10 cellular contexts compared by ENCODE assay signal in genomic region chr6:142884214-142885035, GRCh38.
A peak's percentile ranks its signal among the peaks of the same experiment; 100 is the strongest.
DNase-seq lines count a peak whose midpoint lies in the region; ATAC-seq and TF ChIP-seq lines count a peak whose summit lies in the region.
"Had no signal": no experiment of that assay in that cellular context is flagged by ENCODE, and none has a peak within 500 bp of the region (broad histone marks: within the 10 kb centered on the region; RNA-seq: fewer than 3 reads in every experiment).

No MANE protein-coding gene starts in this region.

- H3K4me3 ChIP-seq in right cardiac atrium (ENCODE audit: low read length) = peak overlapping the region; percentile 71

- H3K4me1 Mint-ChIP-seq in activated CD4-positive, alpha-beta T cell treated with anti-CD3 and anti-CD28 coated beads for 36 hours = peaks cover 90% of the 10 kb centered on the region
- peaks cover 87% of the 10 kb centered on the region for H3K4me1 Mint-ChIP-seq in activated CD8-positive, alpha-beta T cell treated with anti-CD3 and anti-CD28 coated beads for 36 hours (ENCODE audit: low read depth)
- H3K4me1 Mint-ChIP-seq in stimulated activated naive B cell treated with anti-CD40 and anti-IgM and Interleukin-4, amounts not matched to agents 10 μg/mL and 1 μg/mL and 100 μg/mL, for 72 hours = peaks cover 39 to 83% of the 10 kb centered on the region in 2 donors

- H3K27ac ChIP-seq in right cardiac atrium (ENCODE audit: low read length) = no peak overlapping the region

- no peaks in the 10 kb centered on the region for H3K27me3 ChIP-seq in right cardiac atrium (ENCODE audit: control insufficient read depth, insufficient read depth)

- CTCF ChIA-PET in activated CD4-positive, alpha-beta T cell treated with anti-CD3 and anti-CD28 coated beads for 36 hours (lab: Charles Lee) = interaction anchor here (0.6 to 2.6 kb wide), 12 partner anchors 12 to 446 kb away, joined by 3 to 13 read pairs (median 3); no protein-coding TSS in a partner anchor
- CTCF ChIA-PET in activated CD8-positive, alpha-beta T cell treated with anti-CD3 and anti-CD28 coated beads for 36 hours (lab: Charles Lee) = interaction anchor here (0.6 to 3.2 kb wide), 13 partner anchors 12 to 570 kb away, joined by 3 to 18 read pairs (median 3); no protein-coding TSS in a partner anchor

- H3K27ac Mint-ChIP-seq in activated CD4-positive, alpha-beta T cell treated with anti-CD3 and anti-CD28 coated beads for 36 hours = peak overlapping the region; percentile 99
- H3K27ac Mint-ChIP-seq in activated CD8-positive, alpha-beta T cell treated with anti-CD3 and anti-CD28 coated beads for 36 hours = peak overlapping the region; percentile 100
- peak overlapping the region; percentile 99 for H3K27ac Mint-ChIP-seq in stimulated activated naive B cell treated with anti-CD40 and anti-IgM and Interleukin-4, amounts not matched to agents 10 μg/mL and 1 μg/mL and 100 μg/mL, for 72 hours

- H3K4me3 Mint-ChIP-seq in activated CD4-positive, alpha-beta T cell treated with anti-CD3 and anti-CD28 coated beads for 36 hours = peak overlapping the region; percentile 76
- H3K4me3 Mint-ChIP-seq in activated CD8-positive, alpha-beta T cell treated with anti-CD3 and anti-CD28 coated beads for 36 hours = peak overlapping the region; percentile 90
- H3K4me3 Mint-ChIP-seq in stimulated activated naive B cell treated with anti-CD40 and anti-IgM and Interleukin-4, amounts not matched to agents 10 μg/mL and 1 μg/mL and 100 μg/mL, for 72 hours = peak overlapping the region; percentile 88 to 98

- no peak for DNase-seq in activated CD4-positive, alpha-beta T cell treated with anti-CD3 and anti-CD28 coated beads for 36 hours
- no peak for DNase-seq in activated CD4-positive, alpha-beta T cell treated with anti-CD3 and anti-CD28 coated beads, Interleukin-2, amount 50 U/mL, for 4 hours
- DNase-seq in activated CD8-positive, alpha-beta T cell treated with anti-CD3 and anti-CD28 coated beads for 36 hours = no peak
- DNase-seq in right cardiac atrium (no peak), medulla oblongata (ENCODE audit: extremely low spot score) (no peak), hippocampal formation (lab: John Stamatoyannopoulos, UW) (no peak)
- no peak for DNase-seq in stimulated activated naive B cell treated with anti-CD40 and anti-IgM and Interleukin-4, amounts not matched to agents 10 μg/mL and 1 μg/mL and 100 μg/mL, for 72 hours
- DNase-seq: NCI-H1436 had no signal

- ATAC-seq in activated CD4-positive, alpha-beta T cell treated with anti-CD3 and anti-CD28 coated beads for 36 hours = no peak
- ATAC-seq in activated CD8-positive, alpha-beta T cell treated with anti-CD3 and anti-CD28 coated beads for 36 hours = no peak
- ATAC-seq in right cardiac atrium (no peak), HG03196 (IDR thresholded peaks at IDR 0.05; ENCODE audit: unreplicated experiment) (no peak)
- no peak for ATAC-seq in stimulated activated naive B cell treated with anti-CD40 and anti-IgM and Interleukin-4, amounts not matched to agents 10 μg/mL and 1 μg/mL and 100 μg/mL, for 72 hours (replicated peaks)
- ATAC-seq: left lobe of liver had no signal

- TF ChIP-seq CTCF in activated CD8-positive, alpha-beta T cell treated with anti-CD3 and anti-CD28 coated beads for 36 hours (IDR thresholded peaks at IDR 0.05) = no peak

- H3K9me3 Mint-ChIP-seq in activated CD4-positive, alpha-beta T cell treated with anti-CD3 and anti-CD28 coated beads for 36 hours (ENCODE audit: low read depth) = peaks cover 4% of the 10 kb centered on the region
- peaks cover 2% of the 10 kb centered on the region for H3K9me3 Mint-ChIP-seq in activated CD8-positive, alpha-beta T cell treated with anti-CD3 and anti-CD28 coated beads for 36 hours
- no peaks in the 10 kb centered on the region for H3K9me3 Mint-ChIP-seq in stimulated activated naive B cell treated with anti-CD40 and anti-IgM and Interleukin-4, amounts not matched to agents 10 μg/mL and 1 μg/mL and 100 μg/mL, for 72 hours

- H3K9me3 ChIP-seq in right cardiac atrium (ENCODE audit: control insufficient read depth, low read length) = no peaks in the 10 kb centered on the region

- H3K4me1 ChIP-seq in right cardiac atrium (ENCODE audit: control insufficient read depth, insufficient read depth, low read length) = peaks cover 5% of the 10 kb centered on the region

- peaks cover 53% of the 10 kb centered on the region for H3K36me3 Mint-ChIP-seq in activated CD4-positive, alpha-beta T cell treated with anti-CD3 and anti-CD28 coated beads for 36 hours (ENCODE audit: low read depth)
- H3K36me3 Mint-ChIP-seq in activated CD8-positive, alpha-beta T cell treated with anti-CD3 and anti-CD28 coated beads for 36 hours (ENCODE audit: low read depth) = peaks cover 65% of the 10 kb centered on the region
- H3K36me3 Mint-ChIP-seq in stimulated activated naive B cell treated with anti-CD40 and anti-IgM and Interleukin-4, amounts not matched to agents 10 μg/mL and 1 μg/mL and 100 μg/mL, for 72 hours = peaks cover 8 to 18% of the 10 kb centered on the region in 2 donors

- 41% methylated on average over 8 of the region's 8 CpGs for WGBS in right cardiac atrium

- intact Hi-C loops in activated CD4-positive, alpha-beta T cell treated with anti-CD3 and anti-CD28 coated beads for 36 hours (cut with DNase I, micrococcal nuclease) = loop anchor here (1.0 to 5.0 kb wide), 10 partner anchors 12 to 568 kb away; partner anchors contain the start of genes ADAT2 (in 1 of the 2) and PEX3 (in 1 of the 2)
- intact Hi-C loops in activated CD8-positive, alpha-beta T cell treated with anti-CD3 and anti-CD28 coated beads for 36 hours (cut with micrococcal nuclease) = loop anchor here (2.0 to 5.0 kb wide), 4 partner anchors 18 to 60 kb away; partner anchors contain the start of gene HIVEP2
- intact Hi-C loops in right cardiac atrium (cut with DNase I) = loop anchor here in 3 of 4 donors (10.0 kb wide), 2 partner anchors 60 to 160 kb away; partner anchors contain the start of gene HIVEP2 (in 2 of the 3)

- H3K27me3 Mint-ChIP-seq in activated CD4-positive, alpha-beta T cell treated with anti-CD3 and anti-CD28 coated beads for 36 hours = no peaks in the 10 kb centered on the region
- H3K27me3 Mint-ChIP-seq in activated CD8-positive, alpha-beta T cell treated with anti-CD3 and anti-CD28 coated beads for 36 hours = no peaks in the 10 kb centered on the region
- H3K27me3 Mint-ChIP-seq in stimulated activated naive B cell treated with anti-CD40 and anti-IgM and Interleukin-4, amounts not matched to agents 10 μg/mL and 1 μg/mL and 100 μg/mL, for 72 hours = no peaks in the 10 kb centered on the region

- POLR2A ChIA-PET in activated CD4-positive, alpha-beta T cell treated with anti-CD3 and anti-CD28 coated beads for 36 hours (lab: Charles Lee) = interaction anchor here (0.7 to 2.0 kb wide), 9 partner anchors 28 to 1470 kb away, joined by 3 to 8 read pairs (median 3); partner anchors contain the start of gene HIVEP2
- POLR2A ChIA-PET in activated CD8-positive, alpha-beta T cell treated with anti-CD3 and anti-CD28 coated beads for 36 hours (lab: Charles Lee) = interaction anchor here (1.0 to 2.3 kb wide), 17 partner anchors 9 to 62 kb away, joined by 3 to 15 read pairs (median 5); partner anchors contain the start of gene HIVEP2
